ENCODE assay signal across 18 cellular contexts in the genomic region with DNA sequence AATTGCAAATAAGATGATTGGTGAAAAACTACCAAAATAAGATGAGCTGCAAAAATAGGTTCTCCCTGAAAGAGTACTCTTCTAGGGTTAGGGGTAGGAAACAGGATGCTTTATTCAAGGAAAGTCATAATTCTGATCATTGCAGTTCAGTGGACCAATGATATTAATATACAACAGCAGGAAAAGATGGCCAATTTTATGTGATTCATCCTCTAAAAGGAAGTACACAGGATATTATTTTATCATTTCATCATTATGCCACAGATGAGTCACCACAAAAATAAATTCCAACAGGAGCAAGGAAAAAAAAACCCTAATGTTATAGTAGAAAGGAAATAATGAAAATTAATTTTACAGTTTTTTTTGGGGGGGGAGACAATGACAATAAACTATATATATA.
DNase-seq lines count a peak whose midpoint lies in the region; ATAC-seq, FAIRE-seq and TF ChIP-seq lines count a peak whose summit lies in the region.
"Had no signal": no experiment of that assay in that cellular context is flagged by ENCODE, and none has a peak within 500 bp of the region (broad histone marks: within the 10 kb centered on the region; RNA-seq: fewer than 3 reads in every experiment).

No MANE protein-coding gene starts in this region.

- no peaks in the 10 kb centered on the region for H4K20me1 ChIP-seq in PC-3 (ENCODE audit: low read length)
- H4K20me1 ChIP-seq: BLaER1 had no signal

- H3K27ac ChIP-seq in PC-3 (ENCODE audit: low read length) (peak overlapping the region; percentile 51), small intestine (ENCODE audit: low read depth in 1 of 2, low read length in 1 of 2) (no peak overlapping the region)
- H3K27ac ChIP-seq: BLaER1, gastrocnemius medialis, thyroid gland had no signal

- no peak overlapping the region for H3K9ac ChIP-seq in PC-3 (ENCODE audit: low read length)
- H3K9ac ChIP-seq: BLaER1 had no signal

- H3K4me1 ChIP-seq in PC-3 (ENCODE audit: insufficient read depth, low read length), result peaks cover 35% of the 10 kb centered on the region
- H3K4me1 ChIP-seq in small intestine (ENCODE audit: control insufficient read depth in 2 of 2, insufficient read depth in 1 of 2, low read depth in 1 of 2, low read length in 1 of 2), result no peaks in the 10 kb centered on the region
- H3K4me1 ChIP-seq: BLaER1, gastrocnemius medialis, thyroid gland had no signal

- TF ChIP-seq CTCF in Calu3 (IDR thresholded peaks at IDR 0.05; ENCODE audit: unreplicated experiment) (no peak), PC-3 (conservative IDR thresholded peaks at IDR 0.05; ENCODE audit: low read depth, low read length) (no peak)

- peaks cover 2% of the 10 kb centered on the region for H3K9me3 Mint-ChIP-seq in Calu3 (ENCODE audit: low read depth, unreplicated experiment)

- H3K36me3 ChIP-seq in PC-3 (ENCODE audit: low read depth, low read length) (no peaks in the 10 kb centered on the region), small intestine (ENCODE audit: control insufficient read depth in 2 of 2, insufficient read depth in 2 of 2, low read length in 2 of 2) (no peaks in the 10 kb centered on the region)
- H3K36me3 ChIP-seq: BLaER1, gastrocnemius medialis, thyroid gland had no signal

- H3K4me2 ChIP-seq in PC-3 (ENCODE audit: low read length), result peak overlapping the region; percentile 21; the same call in 1 of the 2 replicates
- H3K4me2 ChIP-seq: BLaER1 had no signal

- ATAC-seq in PC-3 (peak; percentile 82), HG03378 (IDR thresholded peaks at IDR 0.05; ENCODE audit: unreplicated experiment) (no peak)
- ATAC-seq: gastrocnemius medialis had no signal

- H3K27ac Mint-ChIP-seq in Calu3 (ENCODE audit: unreplicated experiment), result peak overlapping the region; percentile 61
- H3K27ac Mint-ChIP-seq: activated naive CD4-positive, alpha-beta T cell treated with anti-CD3 and anti-CD28 coated beads, Interleukin-2, amount 50 U/mL, for 24 hours; progenitor cell of endocrine pancreas had no signal

- H3K4me3 ChIP-seq in PC-3 (ENCODE audit: low read length) (no peak overlapping the region), small intestine (ENCODE audit: low read depth in 1 of 2, low read length in 2 of 2) (no peak overlapping the region)
- H3K4me3 ChIP-seq: BLaER1, gastrocnemius medialis, thyroid gland had no signal

- no peaks in the 10 kb centered on the region for H3K36me3 Mint-ChIP-seq in Calu3 (ENCODE audit: insufficient read depth, unreplicated experiment)
- H3K36me3 Mint-ChIP-seq: activated naive CD4-positive, alpha-beta T cell treated with anti-CD3 and anti-CD28 coated beads, Interleukin-2, amount 50 U/mL, for 24 hours had no signal

- intact Hi-C loops in Calu3 (cut with micrococcal nuclease; ENCODE audit: unreplicated experiment) (no loop called here), PC-3 (cut with micrococcal nuclease) (loop anchor here (1.0 to 5.0 kb wide), 4 partner anchors 51 to 243 kb away; no protein-coding TSS in a partner anchor)

- no peaks in the 10 kb centered on the region for H3K27me3 ChIP-seq in PC-3 (ENCODE audit: low read length)
- no peaks in the 10 kb centered on the region for H3K27me3 ChIP-seq in small intestine (ENCODE audit: control insufficient read depth in 2 of 2, insufficient read depth in 2 of 2, low read length in 2 of 2)
- H3K27me3 ChIP-seq: BLaER1, gastrocnemius medialis, thyroid gland had no signal

- no peak for FAIRE-seq in small intestine (lab: Jason Lieb, UNC)
- FAIRE-seq: GM12891 had no signal

- H3K9me3 ChIP-seq in PC-3 (ENCODE audit: low read length), result no peaks in the 10 kb centered on the region
- H3K9me3 ChIP-seq in small intestine (ENCODE audit: control insufficient read depth, low read depth), result no peaks in the 10 kb centered on the region
- H3K9me3 ChIP-seq: BLaER1, gastrocnemius medialis, thyroid gland had no signal

- no peak overlapping the region for H2AFZ ChIP-seq in PC-3 (ENCODE audit: low read length)

- no peak overlapping the region for H3K4me3 Mint-ChIP-seq in Calu3 (ENCODE audit: low read depth, unreplicated experiment)
- H3K4me3 Mint-ChIP-seq: activated naive CD4-positive, alpha-beta T cell treated with anti-CD3 and anti-CD28 coated beads, Interleukin-2, amount 50 U/mL, for 24 hours had no signal

- no peaks in the 10 kb centered on the region for H3K27me3 Mint-ChIP-seq in Calu3 (ENCODE audit: unreplicated experiment)
- H3K27me3 Mint-ChIP-seq: progenitor cell of endocrine pancreas had no signal

- CTCF ChIA-PET in Calu3 (lab: Charles Lee) (no interaction called here), PC-3 (lab: Charles Lee) (no interaction called here)

- POLR2A ChIA-PET in PC-3 (lab: Charles Lee; ENCODE audit: unreplicated experiment), result no interaction called here

- H3F3A ChIP-seq in PC-3 (ENCODE audit: low read length, unreplicated experiment), result peaks cover 4% of the 10 kb centered on the region

- no peaks in the 10 kb centered on the region for H3K79me2 ChIP-seq in PC-3 (ENCODE audit: low read length)

- H3K9me2 ChIP-seq in PC-3 (replicated peaks; ENCODE audit: low read length), result no peaks in the 10 kb centered on the region

- no peaks in the 10 kb centered on the region for H3K4me1 Mint-ChIP-seq in Calu3 (ENCODE audit: low read depth, unreplicated experiment)
- H3K4me1 Mint-ChIP-seq: activated naive CD4-positive, alpha-beta T cell treated with anti-CD3 and anti-CD28 coated beads, Interleukin-2, amount 50 U/mL, for 24 hours had no signal

- DNase-seq in Calu3 (no peak), PC-3 (peak; percentile 76), dermis microvascular lymphatic vessel endothelial cell (ENCODE audit: low read depth in 2 of 2) (peak; percentile 80 to 83), myocyte (ENCODE audit: low read depth) (peak; percentile 40), small intestine (no peak), T1000 (lab: John Stamatoyannopoulos, UW) (no peak)
- DNase-seq in activated naive CD4-positive, alpha-beta T cell treated with Interleukin-2 at 50 U/mL for 16 hours, result no peak
- DNase-seq: gastrocnemius medialis; NCI-H1105 treated with DMSO at 0.1 percent for 48 hours; NCI-H345; stimulated activated CD8-positive, alpha-beta memory T cell treated with anti-CD3 and anti-CD28 coated beads, Interleukin-4, amount 100 ng/mL, for 48 hours; T-helper 1 cell; thyroid gland had no signal

- BruUV-seq in Calu3 (replicated peaks; lab: Mats Ljungman, UMichigan), result no TSS peak
- BruUV-seq in PC-3 (replicated peaks; lab: Mats Ljungman, UMichigan), result no TSS peak

Comparison
In these comparisons a context has a peak if more than half of its experiments do, and no peak if none do; other contexts are left out.
1. DNase-seq: peak in PC-3 (single experiment), dermis microvascular lymphatic vessel endothelial cell (2 of 2) and myocyte (single experiment); none in Calu3 (single experiment), small intestine (single experiment), activated naive CD4-positive, alpha-beta T cell treated with Interleukin-2 at 50 U/mL for 16 hours (single experiment) and T1000 (single experiment).